8 cellular contexts compared by ENCODE assay signal in genomic region chr17:75132018-75133000, GRCh38. TPM values are rescaled to one million over a fixed set of nuclear protein-coding genes. Genes with fewer than 3 reads are reported as not detected.
A peak's percentile ranks its signal among the peaks of the same experiment; 100 is the strongest.
DNase-seq lines count a peak whose midpoint lies in the region; ATAC-seq and TF ChIP-seq lines count a peak whose summit lies in the region.
"Not testable (repeated sequence)": the region's sequence is repeated elsewhere in the genome, so short reads cannot be mapped to it uniquely, and the experiment has no call there.

No MANE protein-coding gene starts in this region.

- peak overlapping the region; percentile 83 for H3K4me3 Mint-ChIP-seq in CD8-positive, alpha-beta T cell
- H3K4me3 Mint-ChIP-seq in T-cell = peak overlapping the region; percentile 84 to 89 (median 85)
- peak overlapping the region; percentile 80 for H3K4me3 Mint-ChIP-seq in osteocyte (ENCODE audit: unreplicated experiment)

- H2AFZ ChIP-seq in KMS-11 (ENCODE audit: low read depth) = peak overlapping the region; percentile 90

- not testable (repeated sequence) for H3K79me2 ChIP-seq in KMS-11 (ENCODE audit: insufficient read depth, low read depth)

- H4K20me1 ChIP-seq in KMS-11 (ENCODE audit: insufficient read depth) = not testable (repeated sequence)

- peaks cover 17% of the 10 kb centered on the region for H3K36me3 Mint-ChIP-seq in CD8-positive, alpha-beta T cell
- not testable (repeated sequence) for H3K36me3 Mint-ChIP-seq in T-cell; osteocyte (ENCODE audit: unreplicated experiment)

- peaks cover 15% of the 10 kb centered on the region for H3K4me1 Mint-ChIP-seq in CD8-positive, alpha-beta T cell (ENCODE audit: low read depth)
- H3K4me1 Mint-ChIP-seq in T-cell = peaks cover 14 to 19% (median 14%) of the 10 kb centered on the region in 3 donors
- peaks cover 11% of the 10 kb centered on the region for H3K4me1 Mint-ChIP-seq in osteocyte (ENCODE audit: unreplicated experiment)

- CTCF ChIA-PET in CD8-positive, alpha-beta T cell (lab: Charles Lee) = interaction anchor here (0.8 to 7.1 kb wide), 15 partner anchors 9 to 126 kb away, joined by 3 to 65 read pairs (median 6); no protein-coding TSS in a partner anchor
- CTCF ChIA-PET in T-cell (lab: Charles Lee) = interaction anchor here (0.6 to 2.2 kb wide), 10 partner anchors 15 to 171 kb away, joined by 3 to 13 read pairs (median 6); no protein-coding TSS in a partner anchor

- DNase-seq in CD8-positive, alpha-beta T cell = peak in 1 of 7 experiments; percentile 45
- not testable (repeated sequence) for DNase-seq in T-cell; ascending aorta (ENCODE audit: low spot score in 2 of 2); epithelial cell of proximal tubule (ENCODE audit: low read depth); osteocyte (ENCODE audit: extremely low spot score, unreplicated experiment)
- DNase-seq in left kidney (ENCODE audit: low read depth, low spot score) = peak; percentile 43

- intact Hi-C loops in CD8-positive, alpha-beta T cell (cut with DNase I, micrococcal nuclease) = loop anchor here (1.0 to 5.0 kb wide), 3 partner anchors 20 to 170 kb away; partner anchors contain the start of gene NUP85 (in 1 of the 2)
- intact Hi-C loops in ascending aorta (cut with DNase I) = not testable (repeated sequence)

- not testable (repeated sequence) for H3K4me1 ChIP-seq in CD8-positive, alpha-beta T cell (ENCODE audit: insufficient read depth, low read length); ascending aorta; thymus (ENCODE audit: control insufficient read depth, insufficient read depth, low read length)
- peaks cover 24% of the 10 kb centered on the region for H3K4me1 ChIP-seq in KMS-11 (ENCODE audit: low read depth, poor library complexity, severe bottlenecking)

- POLR2A ChIA-PET in CD8-positive, alpha-beta T cell (lab: Charles Lee) = interaction anchor here (0.6 to 4.0 kb wide), 6 partner anchors 9 to 120 kb away, joined by 3 to 32 read pairs (median 8); partner anchors contain the start of genes ARMC7 and MRPL58
- POLR2A ChIA-PET in T-cell (lab: Charles Lee) = interaction anchor here (0.7 kb wide), 3 partner anchors 18 to 24 kb away, joined by 4 to 5 read pairs (median 4); no protein-coding TSS in a partner anchor

- peak overlapping the region; percentile 72 for H3K27ac Mint-ChIP-seq in CD8-positive, alpha-beta T cell
- H3K27ac Mint-ChIP-seq in T-cell = peak overlapping the region; percentile 87 to 89
- H3K27ac Mint-ChIP-seq in osteocyte (ENCODE audit: unreplicated experiment) = peak overlapping the region; percentile 89

- H3K9me3 Mint-ChIP-seq in CD8-positive, alpha-beta T cell; T-cell; osteocyte (ENCODE audit: unreplicated experiment): not testable (repeated sequence)

- peak overlapping the region; percentile 65 for H3K4me2 ChIP-seq in KMS-11

- not testable (repeated sequence) for TF ChIP-seq CTCF in CD8-positive, alpha-beta T cell (IDR thresholded peaks at IDR 0.05); KMS-11 (conservative IDR thresholded peaks at IDR 0.05; ENCODE audit: low read depth, low read length); ascending aorta (IDR thresholded peaks at IDR 0.05); epithelial cell of proximal tubule (conservative IDR thresholded peaks at IDR 0.05; ENCODE audit: low read depth, low read length); osteocyte (IDR thresholded peaks at IDR 0.05)

- peak overlapping the region; percentile 84 for H3K4me3 ChIP-seq in CD8-positive, alpha-beta T cell (ENCODE audit: low read depth, low read length)
- H3K4me3 ChIP-seq in KMS-11 (IDR thresholded peaks at IDR 0.05; ENCODE audit: insufficient read depth, low read depth, low read length) = not testable (repeated sequence)
- H3K4me3 ChIP-seq in ascending aorta = peak overlapping the region; percentile 46 to 85
- H3K4me3 ChIP-seq in epithelial cell of proximal tubule (ENCODE audit: low read depth, low read length) = peak overlapping the region; percentile 94
- H3K4me3 ChIP-seq in thymus (ENCODE audit: low read length) = peak overlapping the region; percentile 93

- H3K27ac ChIP-seq in CD8-positive, alpha-beta T cell (ENCODE audit: low read depth, low read length) = peak overlapping the region; percentile 64
- H3K27ac ChIP-seq in KMS-11 = peak overlapping the region; percentile 64
- peak overlapping the region; percentile 90 for H3K27ac ChIP-seq in ascending aorta
- H3K27ac ChIP-seq in thymus (ENCODE audit: low read depth) = peak overlapping the region; percentile 90

- H3K9ac ChIP-seq in KMS-11 = peak overlapping the region; percentile 85

- H3K36me3 ChIP-seq in CD8-positive, alpha-beta T cell (ENCODE audit: insufficient read depth, low read length); KMS-11 (ENCODE audit: insufficient read depth); ascending aorta: not testable (repeated sequence)
- peaks cover 22% of the 10 kb centered on the region for H3K36me3 ChIP-seq in thymus (ENCODE audit: control insufficient read depth, insufficient read depth)

- 86% methylated on average over 40 of the region's 40 CpGs for WGBS in thymus

- not testable (repeated sequence) for H3K27me3 ChIP-seq in CD8-positive, alpha-beta T cell (ENCODE audit: insufficient read depth, low read length); KMS-11 (ENCODE audit: insufficient read depth, low read depth); ascending aorta; thymus (ENCODE audit: control insufficient read depth, insufficient read depth)

- not testable (repeated sequence) for H3K9me3 ChIP-seq in CD8-positive, alpha-beta T cell (ENCODE audit: low read length); ascending aorta; thymus (ENCODE audit: control insufficient read depth)

- not testable (repeated sequence) for ATAC-seq in CD8-positive, alpha-beta T cell; T-cell (replicated peaks in 1 of 4)

- H3K27me3 Mint-ChIP-seq in CD8-positive, alpha-beta T cell (ENCODE audit: low read depth); T-cell; osteocyte (ENCODE audit: unreplicated experiment): not testable (repeated sequence)

RNA-seq across cellular contexts. Expression of gene NT5C, which starts 0.8 kb away (rescaled TPM):
- 10 to 100 TPM; 19.3 to 20.4 TPM for total RNA-seq in CD8-positive, alpha-beta T cell
- total RNA-seq in T-cell (10 to 100 TPM; 21.5 to 88.8 (median 70.1) TPM), ascending aorta (18.3 TPM), epithelial cell of proximal tubule (139 and 140 TPM in 2 replicates), osteocyte (45.6 and 48.2 TPM in 2 replicates)
- polyA plus RNA-seq in thymus = 103 TPM

RNA-seq across cellular contexts. Expression of gene JPT1, which starts 22.0 kb away (rescaled TPM):
- total RNA-seq in CD8-positive, alpha-beta T cell = 10 to 100 TPM; 15.1 to 17.3 TPM
- total RNA-seq in T-cell (10 to 100 TPM; 28.3 to 55.8 (median 45.4) TPM), ascending aorta (23.0 TPM), epithelial cell of proximal tubule (539 and 692 TPM in 2 replicates), osteocyte (89.7 and 95.9 TPM in 2 replicates)
- 130 TPM for polyA plus RNA-seq in thymus

RNA-seq across cellular contexts. Expression of gene ARMC7, which starts 22.5 kb away (rescaled TPM):
- 1 to 10 TPM; 2.0 to 3.0 TPM for total RNA-seq in CD8-positive, alpha-beta T cell
- total RNA-seq in T-cell (10 to 100 TPM in 3 of 5 donors, 1 to 10 TPM in 2; 8.9 to 23.9 (median 18.8) TPM), ascending aorta (1.4 TPM), epithelial cell of proximal tubule (8.5 and 12.3 TPM in 2 replicates), osteocyte (12.8 and 13.6 TPM in 2 replicates)
- polyA plus RNA-seq in thymus = 10.0 TPM

RNA-seq across cellular contexts. Expression of gene SLC16A5, which starts 44.6 kb away (rescaled TPM):
- 1 to 10 TPM; 2.9 to 3.6 TPM for total RNA-seq in CD8-positive, alpha-beta T cell
- total RNA-seq in T-cell = 10 to 100 TPM in 4 of 5 donors, 1 to 10 TPM in 1; 9.1 to 24.3 (median 16.8) TPM
- total RNA-seq in ascending aorta = 101 TPM
- 15.1 and 15.9 TPM in 2 replicates for total RNA-seq in epithelial cell of proximal tubule
- total RNA-seq in osteocyte = 7.0 and 7.6 TPM in 2 replicates
- 5.0 TPM for polyA plus RNA-seq in thymus

RNA-seq across cellular contexts. Expression of gene SUMO2, which starts 50.5 kb away (rescaled TPM):
- 100 to 1,000 TPM; 192 to 203 TPM for total RNA-seq in CD8-positive, alpha-beta T cell
- total RNA-seq in T-cell = 100 to 1,000 TPM; 239 to 284 (median 269) TPM
- 23.9 TPM for total RNA-seq in ascending aorta
- total RNA-seq in epithelial cell of proximal tubule = 130 and 166 TPM in 2 replicates
- 472 and 483 TPM in 2 replicates for total RNA-seq in osteocyte
- 135 TPM for polyA plus RNA-seq in thymus
